Comparison of ENCODE assay signal across 10 cellular contexts in genomic region chr5:142222881-142223558, GRCh38.
DNase-seq lines count a peak whose midpoint lies in the region; ATAC-seq, FAIRE-seq and TF ChIP-seq lines count a peak whose summit lies in the region.
"Had no signal": no experiment of that assay in that cellular context is flagged by ENCODE, and none has a peak within 500 bp of the region (broad histone marks: within the 10 kb centered on the region; RNA-seq: fewer than 3 reads in every experiment).

No MANE protein-coding gene starts in this region.

- H3K9me3 ChIP-seq in BLaER1 treated with 17β-estradiol and CSF1 and Interleukin-3, amounts not matched to agents 10 nM and 100 nM (replicated peaks in 1 of 11) = no peaks in the 10 kb centered on the region
- H3K9me3 ChIP-seq in IMR-90 (ENCODE audit: control insufficient read depth, insufficient read depth, low read length) (no peaks in the 10 kb centered on the region), GM12878 (replicated peaks; ENCODE audit: control insufficient read depth, insufficient read depth, low read length) (no peaks in the 10 kb centered on the region), left lung (no peaks in the 10 kb centered on the region), esophagus muscularis mucosa (no peaks in the 10 kb centered on the region)
- H3K9me3 ChIP-seq: right atrium auricular region had no signal

- TF ChIP-seq EP300 in GM12878 (IDR thresholded peaks at IDR 0.05; ENCODE audit: borderline replicate concordance in 1 of 2, control insufficient read depth in 1 of 2, low read depth in 2 of 2, low read length in 2 of 2) (no peak), esophagus muscularis mucosa (IDR thresholded peaks at IDR 0.05) (no peak)

- H4K8ac ChIP-seq in IMR-90 (ENCODE audit: low read depth in 2 of 2, low read length in 2 of 2) = no peak overlapping the region

- H2AFZ ChIP-seq in IMR-90 (replicated peaks; ENCODE audit: low read length, poor library complexity) (no peak overlapping the region), GM12878 (ENCODE audit: control insufficient read depth, low read depth, low read length) (no peak overlapping the region)

- peak; percentile 5 for ATAC-seq in GM21360 (IDR thresholded peaks at IDR 0.05; ENCODE audit: unreplicated experiment)
- no peak for ATAC-seq in IMR-90 (ENCODE audit: low read depth)
- ATAC-seq in GM12878 = no peak; the same call in 2 of the 3 replicates
- ATAC-seq in left lung = no peak
- no peak for ATAC-seq in GM21381 (IDR thresholded peaks at IDR 0.05; ENCODE audit: unreplicated experiment)

- in situ Hi-C loops in IMR-90 (cut with MboI; ENCODE audit: low sequenced_read_pairs) = no loop called here
- in situ Hi-C loops in GM12878 (cut with MboI) = no loop called here

- no peak for DNase-seq in IMR-90
- peak; percentile 4 for DNase-seq in GM12878 (ENCODE audit: low read depth, low spot score)
- no peak for DNase-seq in left lung
- DNase-seq in GM12892 (ENCODE audit: insufficient read length) = no peak
- DNase-seq in esophagus muscularis mucosa (ENCODE audit: extremely low spot score) = no peak
- DNase-seq: NCI-H2081 treated with DMSO at 0.1 percent for 48 hours had no signal

- FAIRE-seq in GM12878 (lab: Jason Lieb, UNC) (no peak), GM12892 (lab: Jason Lieb, UNC) (no peak)

- H3K4me1 ChIP-seq in BLaER1 treated with 17β-estradiol and CSF1 and Interleukin-3, amounts not matched to agents 10 nM and 100 nM = peaks cover 45 to 85% (median 73%) of the 10 kb centered on the region in 10 experiments
- H3K4me1 ChIP-seq in IMR-90 (ENCODE audit: control insufficient read depth, insufficient read depth, low read length) (peaks cover 5% of the 10 kb centered on the region; the same call in 1 of the 2 replicates), GM12878 (ENCODE audit: control insufficient read depth, insufficient read depth, low read length) (peaks cover 13% of the 10 kb centered on the region), left lung (peaks cover 11 to 36% of the 10 kb centered on the region in 2 donors), esophagus muscularis mucosa (peaks cover 0 to 8% (median 4%) of the 10 kb centered on the region in 4 donors)

- SMC1A ChIA-PET in GM12878 (lab: Charles Lee; ENCODE audit: uncharacterized antibody, unreplicated experiment) = interaction anchor here (0.6 to 1.5 kb wide), 3 partner anchors 10 to 631 kb away, joined by 3 to 4 read pairs (median 3); no protein-coding TSS in a partner anchor

- no peaks in the 10 kb centered on the region for H3K36me3 ChIP-seq in BLaER1 treated with 17β-estradiol and CSF1 and Interleukin-3, amounts not matched to agents 10 nM and 100 nM
- H3K36me3 ChIP-seq in IMR-90 (ENCODE audit: control insufficient read depth, insufficient read depth, low read length) (no peaks in the 10 kb centered on the region), GM12878 (ENCODE audit: control insufficient read depth in 2 of 2, insufficient read depth in 2 of 2, low read length in 1 of 2) (no peaks in the 10 kb centered on the region), left lung (no peaks in the 10 kb centered on the region), esophagus muscularis mucosa (no peaks in the 10 kb centered on the region)
- H3K36me3 ChIP-seq: right atrium auricular region had no signal

- peak overlapping the region; percentile 27; the same call in 1 of the 2 replicates for H2AK5ac ChIP-seq in IMR-90 (ENCODE audit: low read depth, low read length)

- H3K4me2 ChIP-seq in BLaER1 treated with 17β-estradiol and CSF1 and Interleukin-3, amounts not matched to agents 10 nM and 100 nM = peak overlapping the region; percentile 78 to 97 (median 88)
- H3K4me2 ChIP-seq in IMR-90 (ENCODE audit: low read depth, low read length) = no peak overlapping the region
- 0 out of 2 replicates have a peak overlapping the region, but pooled peaks have one; percentile 30 for H3K4me2 ChIP-seq in GM12878 (ENCODE audit: control insufficient read depth, insufficient read depth)

- no peak for TF ChIP-seq CTCF in IMR-90 (conservative IDR thresholded peaks at IDR 0.05; ENCODE audit: low read depth, low read length)
- no peak for TF ChIP-seq CTCF in GM12878 (IDR thresholded peaks at IDR 0.05 in 2 of 3, conservative IDR thresholded peaks at IDR 0.05 in 1 of 3; ENCODE audit: control insufficient read depth in 2 of 3, extremely low read depth in 1 of 3, insufficient read depth in 1 of 3, low read depth in 3 of 3, low read length in 3 of 3)
- no peak for TF ChIP-seq CTCF in left lung (IDR thresholded peaks at IDR 0.05)
- no peak for TF ChIP-seq CTCF in esophagus muscularis mucosa (IDR thresholded peaks at IDR 0.05)

- H2AK9ac ChIP-seq in IMR-90 (replicated peaks; ENCODE audit: low read depth, low read length, poor library complexity) = no peak overlapping the region

- RAD21 ChIA-PET in GM12878 (lab: Charles Lee; ENCODE audit: unreplicated experiment) = interaction anchor here (2.4 kb wide), 1 partner anchor 101 kb away, joined by 10 read pairs; the partner anchor contains the start of gene SPRY4

- H3K4me3 ChIP-seq in BLaER1 treated with 17β-estradiol and CSF1 and Interleukin-3, amounts not matched to agents 10 nM and 100 nM = peak overlapping the region in 5 of 10 experiments; percentile 7 to 29 (median 16); a peak in 2 of 20 replicates
- H3K4me3 ChIP-seq in IMR-90 (ENCODE audit: insufficient read depth, low read depth, low read length) (no peak overlapping the region), GM12878 (no peak overlapping the region), left lung (no peak overlapping the region), esophagus muscularis mucosa (no peak overlapping the region)
- H3K4me3 ChIP-seq: right atrium auricular region had no signal

- H4K20me1 ChIP-seq in BLaER1 treated with 17β-estradiol and CSF1 and Interleukin-3, amounts not matched to agents 10 nM and 100 nM = no peaks in the 10 kb centered on the region
- H4K20me1 ChIP-seq in IMR-90 (ENCODE audit: insufficient read depth, low read length) (no peaks in the 10 kb centered on the region), GM12878 (ENCODE audit: control insufficient read depth, insufficient read depth) (no peaks in the 10 kb centered on the region)

- WGBS in IMR-90 (ENCODE audit: extremely low coverage in 2 of 2, insufficient read length in 1 of 2), 2 experiments = 100% methylated on average over 1 of the region's 10 CpGs; no CpG with 5 or more reads in 1 of the 2 experiments
- 23% methylated on average over 10 of the region's 10 CpGs for WGBS in GM12878 (ENCODE audit: insufficient coverage, insufficient replicate concordance, low lambda C conversion rate, missing lambda C conversion rate)
- 90% methylated on average over 10 of the region's 10 CpGs for WGBS in esophagus muscularis mucosa

- H3K9me1 ChIP-seq in IMR-90 (ENCODE audit: insufficient read depth, low read length) = peaks cover 4% of the 10 kb centered on the region

- H3K9ac ChIP-seq in BLaER1 treated with 17β-estradiol and CSF1 and Interleukin-3, amounts not matched to agents 10 nM and 100 nM = peak overlapping the region in 9 of 11 experiments; percentile 55 to 82 (median 75); a peak in 17 of 22 replicates
- no peak overlapping the region for H3K9ac ChIP-seq in IMR-90 (ENCODE audit: low read depth, low read length)
- H3K9ac ChIP-seq in GM12878 (ENCODE audit: control insufficient read depth, insufficient read depth, low read length) = no peak overlapping the region

- intact Hi-C loops in IMR-90 (cut with micrococcal nuclease) (no loop called here), GM12878 (cut with micrococcal nuclease; ENCODE audit: unreplicated experiment) (loop anchor here (5.0 kb wide), 1 partner anchor 99 kb away; no protein-coding TSS in a partner anchor), left lung (cut with DNase I) (no loop called here), esophagus muscularis mucosa (cut with DNase I) (no loop called here)

- no peak overlapping the region for H4K5ac ChIP-seq in IMR-90 (ENCODE audit: low read depth, low read length)

- no peaks in the 10 kb centered on the region for H3K79me2 ChIP-seq in GM12878 (ENCODE audit: control insufficient read depth, insufficient read depth, low read length)

- no peak overlapping the region for H3K14ac ChIP-seq in IMR-90 (replicated peaks; ENCODE audit: low read depth, low read length)

- no peak overlapping the region for H3K18ac ChIP-seq in IMR-90 (ENCODE audit: low read depth, low read length)

- no peak overlapping the region for H3K23ac ChIP-seq in IMR-90 (ENCODE audit: low read depth, low read length)

- H2BK5ac ChIP-seq in IMR-90 (ENCODE audit: low read depth, low read length, poor library complexity, severe bottlenecking) = no peak overlapping the region

- no peak for TF ChIP-seq POLR2A in IMR-90 (IDR thresholded peaks at IDR 0.05; ENCODE audit: low read depth, low read length)
- no peak for TF ChIP-seq POLR2A in GM12878 (IDR thresholded peaks at IDR 0.05; ENCODE audit: low read depth, low read length)
- no peak for TF ChIP-seq POLR2A in GM12892 (IDR thresholded peaks at IDR 0.05; ENCODE audit: low read depth, low read length)
- no peak for TF ChIP-seq POLR2A in esophagus muscularis mucosa (IDR thresholded peaks at IDR 0.05; ENCODE audit: low read depth)

- dilution Hi-C loops in IMR-90 (cut with HindIII; ENCODE audit: low sequenced_read_pairs, unreplicated experiment) = no loop called here

- no peaks in the 10 kb centered on the region for H3K79me1 ChIP-seq in IMR-90 (ENCODE audit: low read depth in 1 of 2, low read length in 2 of 2)

- H3K27me3 ChIP-seq in BLaER1 treated with 17β-estradiol and CSF1 and Interleukin-3, amounts not matched to agents 10 nM and 100 nM = no peaks in the 10 kb centered on the region
- H3K27me3 ChIP-seq in IMR-90 (ENCODE audit: control insufficient read depth, insufficient read depth, low read length) = peaks cover 7% of the 10 kb centered on the region
- H3K27me3 ChIP-seq in GM12878 (replicated peaks in 1 of 2; ENCODE audit: control insufficient read depth in 2 of 2, insufficient read depth in 2 of 2, low read length in 1 of 2) = peaks cover 0 to 2% of the 10 kb centered on the region in 2 experiments; a peak in 1 of 4 replicates
- peaks cover 0 to 4% of the 10 kb centered on the region in 2 donors for H3K27me3 ChIP-seq in left lung
- H3K27me3 ChIP-seq in esophagus muscularis mucosa = no peaks in the 10 kb centered on the region
- H3K27me3 ChIP-seq: right atrium auricular region had no signal

- H3K27ac ChIP-seq in BLaER1 treated with 17β-estradiol and CSF1 and Interleukin-3, amounts not matched to agents 10 nM and 100 nM = peak overlapping the region in 9 of 11 experiments; percentile 72 to 97 (median 93); a peak in 18 of 22 replicates
- no peak overlapping the region for H3K27ac ChIP-seq in IMR-90 (ENCODE audit: insufficient read depth, low read length)
- no peak overlapping the region for H3K27ac ChIP-seq in GM12878 (ENCODE audit: control insufficient read depth, insufficient read depth)
- no peak overlapping the region for H3K27ac ChIP-seq in left lung
- H3K27ac ChIP-seq in esophagus muscularis mucosa (replicated peaks in 1 of 4) = no peak overlapping the region
- H3K27ac ChIP-seq: right atrium auricular region had no signal

- TF ChIP-seq RAD21 in IMR-90 (IDR thresholded peaks at IDR 0.05; ENCODE audit: low read length) (no peak), GM12878 (IDR thresholded peaks at IDR 0.05; ENCODE audit: insufficient read depth, low read depth, low read length) (no peak)

- no peak overlapping the region for H2BK20ac ChIP-seq in IMR-90 (ENCODE audit: low read depth, low read length)

- POLR2A ChIA-PET in IMR-90 (lab: Charles Lee; ENCODE audit: unreplicated experiment) = no interaction called here
- POLR2A ChIA-PET in GM12878 (lab: Charles Lee) = interaction anchor here (1.0 kb wide), 1 partner anchor 253 kb away, joined by 3 read pairs; no protein-coding TSS in a partner anchor

- peak overlapping the region; percentile 31; the same call in 1 of the 3 replicates for H2BK15ac ChIP-seq in IMR-90 (ENCODE audit: low read depth, low read length)

- no peak overlapping the region; the same call in 1 of the 2 replicates for H2BK120ac ChIP-seq in IMR-90 (ENCODE audit: low read depth, low read length)

- H3K4ac ChIP-seq in IMR-90 (ENCODE audit: low read depth, low read length) = no peak overlapping the region

- H4K91ac ChIP-seq in IMR-90 (ENCODE audit: insufficient read depth, low read depth, low read length) = no peak overlapping the region

- CTCF ChIA-PET in IMR-90 (lab: Yijun Ruan, JAX) = interaction anchor here (0.6 kb wide), 2 partner anchors 336 to 409 kb away, joined by 3 read pairs; no protein-coding TSS in a partner anchor
- CTCF ChIA-PET in GM12878 (lab: Yijun Ruan, JAX) = interaction anchor here (0.7 to 1.2 kb wide), 3 partner anchors 97 to 253 kb away, joined by 3 read pairs; no protein-coding TSS in a partner anchor

- no TSS peak for BruUV-seq in IMR-90 (replicated peaks; lab: Mats Ljungman, UMichigan)
- no TSS peak for BruUV-seq in GM12878 (replicated peaks; lab: Mats Ljungman, UMichigan)

- H3K56ac ChIP-seq in IMR-90 (ENCODE audit: extremely low read depth, insufficient read depth, low read length) = no peak overlapping the region

Comparison
In these comparisons a context has a peak if more than half of its experiments do, and no peak if none do; other contexts are left out.
1. H3K27ac ChIP-seq: peak in BLaER1 treated with 17β-estradiol and CSF1 and Interleukin-3, amounts not matched to agents 10 nM and 100 nM (9 of 11); none in IMR-90 (single experiment), GM12878 (single experiment), left lung (0 of 2) and esophagus muscularis mucosa (0 of 4).
2. H3K9ac ChIP-seq: peak in BLaER1 treated with 17β-estradiol and CSF1 and Interleukin-3, amounts not matched to agents 10 nM and 100 nM (9 of 11); none in IMR-90 (single experiment) and GM12878 (single experiment).